21 cellular contexts compared by ENCODE assay signal in the genomic region with DNA sequence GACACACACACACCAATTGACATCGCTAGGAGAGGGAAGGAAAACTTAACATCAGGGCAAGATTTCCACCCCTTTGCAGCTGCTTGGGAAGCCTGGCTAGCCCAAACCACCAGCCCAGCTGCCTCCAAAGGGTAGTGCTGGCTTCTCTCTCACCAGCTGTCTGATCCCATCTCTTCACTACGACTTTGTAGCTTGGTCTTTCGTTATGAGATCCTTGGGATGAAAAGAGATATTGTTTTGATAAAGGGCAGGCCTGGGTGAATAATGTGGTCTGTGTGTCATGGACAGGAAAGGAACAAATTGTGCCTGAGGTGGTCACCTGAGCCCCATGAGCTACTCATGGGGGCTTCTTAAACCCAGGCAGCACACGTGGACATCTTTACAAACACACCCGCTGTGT.
DNase-seq lines count a peak whose midpoint lies in the region; ATAC-seq, FAIRE-seq and TF ChIP-seq lines count a peak whose summit lies in the region.
"Had no signal": no experiment of that assay in that cellular context is flagged by ENCODE, and none has a peak within 500 bp of the region (broad histone marks: within the 10 kb centered on the region; RNA-seq: fewer than 3 reads in every experiment).

No MANE protein-coding gene starts in this region.

- in situ Hi-C loops in GM13977 (cut with MboI; ENCODE audit: low pct_unique_long_range_greater_than_20kb, low sequenced_read_pairs, unreplicated experiment): no loop called here

- WGBS in psoas muscle, 3 donors: 33 to 43% (median 41%) methylated on average over 5 of the region's 5 CpGs

- H3K36me3 ChIP-seq in kidney (ENCODE audit: control insufficient read depth in 1 of 2, insufficient read depth in 2 of 2, low read length in 2 of 2): no peaks in the 10 kb centered on the region
- no peaks in the 10 kb centered on the region for H3K36me3 ChIP-seq in psoas muscle (ENCODE audit: insufficient read depth in 1 of 2, low read depth in 1 of 2)

- TF ChIP-seq CTCF in kidney (IDR thresholded peaks at IDR 0.05; ENCODE audit: borderline replicate concordance, extremely low read depth, insufficient read depth) (no peak), psoas muscle (IDR thresholded peaks at IDR 0.05) (no peak), GM13977 (IDR thresholded peaks at IDR 0.05; ENCODE audit: extremely low read depth, insufficient read depth, missing control alignments) (no peak)

- H3K27ac ChIP-seq in kidney (ENCODE audit: low read depth in 2 of 2, low read length in 2 of 2) (peak overlapping the region; percentile 61 to 84), psoas muscle (peak overlapping the region; percentile 19)
- H3K27ac ChIP-seq: SK-N-MC had no signal

- peak overlapping the region in 1 of 2 donors; percentile 5 for H3K9ac ChIP-seq in kidney (ENCODE audit: low read length in 2 of 2)

- H3K9me3 ChIP-seq in kidney (ENCODE audit: control insufficient read depth in 1 of 2, low read length in 2 of 2): no peaks in the 10 kb centered on the region
- no peaks in the 10 kb centered on the region for H3K9me3 ChIP-seq in psoas muscle

- intact Hi-C loops in kidney (cut with DNase I) (no loop called here), psoas muscle (cut with DNase I) (loop anchor here in 1 of 2 donors (5.0 kb wide), 1 partner anchor 162 kb away; a partner anchor contains a TSS)

- peak; percentile 26 to 61 (median 46) for ATAC-seq in psoas muscle

- FAIRE-seq in kidney (lab: Jason Lieb, UNC): no peak

- no peaks in the 10 kb centered on the region for H3K27me3 ChIP-seq in psoas muscle (ENCODE audit: insufficient read depth in 3 of 3, low read length in 2 of 3)

- DNase-seq in HT1080 (ENCODE audit: low read depth) (peak; percentile 6), SK-N-DZ (ENCODE audit: low spot score) (peak; percentile 83), kidney (no peak), psoas muscle (no peak), NCI-H1092 (lab: John Stamatoyannopoulos, UW) (no peak), EL (no peak), GM13977 (ENCODE audit: low spot score) (no peak), NCI-H774 (lab: John Stamatoyannopoulos, UW) (no peak)
- DNase-seq: DMS79; HCEC 1CT; IMR-90; Karpas-422; MM.1S; NCI-H1105; NCI-H1694 treated with DMSO at 0.1 percent for 48 hours; NCI-H2107; NCI-H226; NCI-H526 treated with DMSO at 0.1 percent for 48 hours; NK-92 treated with Interleukin-12 subunit alpha and Interleukin-12 subunit beta, amount 100 ng/mL, for 24 hours; RPMI8226 had no signal

- H3K4me1 ChIP-seq in kidney (ENCODE audit: control insufficient read depth in 1 of 2, insufficient read depth in 1 of 2, low read depth in 1 of 2, low read length in 2 of 2): peaks cover 37 to 52% of the 10 kb centered on the region in 2 donors
- H3K4me1 ChIP-seq in psoas muscle: peaks cover 22% of the 10 kb centered on the region

- H3K4me3 ChIP-seq in kidney (ENCODE audit: low read length in 2 of 2) (no peak overlapping the region), psoas muscle (no peak overlapping the region)
- H3K4me3 ChIP-seq: SK-N-MC had no signal

Comparison
In these comparisons a context has a peak if more than half of its experiments do, and no peak if none do; other contexts are left out.
1. DNase-seq: peak in HT1080 (single experiment) and SK-N-DZ (single experiment); none in kidney (single experiment), psoas muscle (0 of 2), NCI-H1092 (single experiment), EL (single experiment), GM13977 (single experiment) and NCI-H774 (single experiment).